In the genomic region with DNA sequence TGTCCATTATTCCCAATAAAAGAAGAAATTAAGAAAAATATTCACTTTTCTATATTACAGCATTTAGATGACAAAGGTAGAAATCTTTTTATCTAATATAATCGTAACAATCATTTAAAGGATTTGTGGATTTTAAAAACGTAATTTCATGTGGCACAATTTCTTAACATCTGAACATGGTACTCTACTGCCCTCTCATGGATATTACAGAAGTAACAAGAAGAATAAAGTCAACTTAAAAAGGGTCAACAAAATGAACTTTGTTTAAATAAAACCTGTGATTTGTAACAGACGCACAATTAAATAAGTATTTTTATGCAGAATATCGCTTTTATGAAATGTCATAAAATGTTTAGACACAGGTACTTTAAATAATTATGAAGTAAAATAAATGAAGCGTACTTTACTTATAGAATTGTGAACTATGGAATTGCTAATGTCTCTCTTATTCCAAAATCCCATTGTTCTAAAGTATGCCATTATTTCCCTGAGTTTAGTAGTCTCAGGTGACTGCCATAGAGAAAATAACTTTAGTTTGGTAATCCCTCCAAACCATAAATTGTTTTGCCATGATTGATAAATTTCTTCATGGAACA, we compare ENCODE assay signal across 8 cellular contexts.
A peak's percentile ranks its signal among the peaks of the same experiment; 100 is the strongest.
DNase-seq lines count a peak whose midpoint lies in the region; ATAC-seq and TF ChIP-seq lines count a peak whose summit lies in the region.

No MANE protein-coding gene starts in this region.

- H3K4me2 ChIP-seq in OCI-LY7 (ENCODE audit: low read length), result no peak overlapping the region

- H3K9me2 ChIP-seq in OCI-LY7 (ENCODE audit: insufficient read depth, low read length), result no peaks in the 10 kb centered on the region

- no peaks in the 10 kb centered on the region for H3K79me2 ChIP-seq in OCI-LY7 (ENCODE audit: insufficient read depth, low read depth, low read length)

- no peaks in the 10 kb centered on the region for H4K20me1 ChIP-seq in OCI-LY7 (ENCODE audit: insufficient read depth, low read length)

- DNase-seq in left ventricle myocardium inferior (no peak), left ventricle myocardium superior (no peak), OCI-LY7 (ENCODE audit: low spot score) (peak; percentile 38), esophagus squamous epithelium (lab: John Stamatoyannopoulos, UW) (no peak), sigmoid colon (no peak), mucosa of gallbladder (ENCODE audit: low spot score) (no peak)

- H3K4me1 ChIP-seq in left ventricle myocardium inferior (no peaks in the 10 kb centered on the region), OCI-LY7 (ENCODE audit: insufficient read depth, low read length, poor library complexity, severe bottlenecking) (no peaks in the 10 kb centered on the region), esophagus squamous epithelium (no peaks in the 10 kb centered on the region), sigmoid colon (no peaks in the 10 kb centered on the region)

- TF ChIP-seq POLR2A in esophagus squamous epithelium (IDR thresholded peaks at IDR 0.05) (no peak), sigmoid colon (IDR thresholded peaks at IDR 0.05) (no peak), GM18505 (IDR thresholded peaks at IDR 0.05; ENCODE audit: borderline replicate concordance, extremely low read depth, insufficient read depth, insufficient read length) (no peak)

- TF ChIP-seq CTCF in left ventricle myocardium inferior (IDR thresholded peaks at IDR 0.05; ENCODE audit: borderline replicate concordance) (peak; percentile 70), OCI-LY7 (conservative IDR thresholded peaks at IDR 0.05; ENCODE audit: low read length) (peak; percentile 88), esophagus squamous epithelium (IDR thresholded peaks at IDR 0.05) (peak in 5 of 6 experiments; percentile 37 to 62 (median 54)), sigmoid colon (IDR thresholded peaks at IDR 0.05) (peak; percentile 34 to 54 (median 36))

- H3K4me3 ChIP-seq in left ventricle myocardium inferior (no peak overlapping the region), OCI-LY7 (ENCODE audit: low read depth, low read length, poor library complexity, severe bottlenecking) (no peak overlapping the region), esophagus squamous epithelium (no peak overlapping the region), sigmoid colon (no peak overlapping the region)

- no TSS peak for BruUV-seq in OCI-LY7 (replicated peaks; lab: Mats Ljungman, UMichigan)

- H3K27ac ChIP-seq in left ventricle myocardium inferior (replicated peaks) (no peak overlapping the region), OCI-LY7 (ENCODE audit: low read depth, low read length, poor library complexity, severe bottlenecking) (no peak overlapping the region), esophagus squamous epithelium (no peak overlapping the region), sigmoid colon (no peak overlapping the region)

- no peak for TF ChIP-seq EP300 in sigmoid colon (IDR thresholded peaks at IDR 0.05)

- H3K36me3 ChIP-seq in left ventricle myocardium inferior (no peaks in the 10 kb centered on the region), OCI-LY7 (ENCODE audit: insufficient read depth, low read length) (no peaks in the 10 kb centered on the region), esophagus squamous epithelium (no peaks in the 10 kb centered on the region), sigmoid colon (no peaks in the 10 kb centered on the region)

- no peak for ATAC-seq in left ventricle myocardium superior
- no peak for ATAC-seq in GM18505 (IDR thresholded peaks at IDR 0.05; ENCODE audit: unreplicated experiment)
- no peak for ATAC-seq in GM21526 (IDR thresholded peaks at IDR 0.05; ENCODE audit: low FRiP score, unreplicated experiment)

- WGBS in esophagus squamous epithelium, 2 donors, result 19 to 25% methylated on average over 5 of the region's 5 CpGs
- 23 to 32% methylated on average over 5 of the region's 5 CpGs for WGBS in sigmoid colon, 2 donors

- no peak overlapping the region for H2AFZ ChIP-seq in OCI-LY7 (ENCODE audit: low read length)

- POLR2A ChIA-PET in OCI-LY7 (lab: Charles Lee), result interaction anchor here (1.4 kb wide), 1 partner anchor 46 kb away, joined by 4 read pairs; no protein-coding TSS in a partner anchor

- CTCF ChIA-PET in OCI-LY7 (lab: Charles Lee; ENCODE audit: unreplicated experiment), result no interaction called here

- no peaks in the 10 kb centered on the region for H3K9me3 ChIP-seq in left ventricle myocardium inferior (replicated peaks)
- H3K9me3 ChIP-seq in OCI-LY7 (ENCODE audit: low read length), result no peaks in the 10 kb centered on the region
- H3K9me3 ChIP-seq in esophagus squamous epithelium, result no peaks in the 10 kb centered on the region
- no peaks in the 10 kb centered on the region for H3K9me3 ChIP-seq in sigmoid colon

- intact Hi-C loops in left ventricle myocardium inferior (cut with micrococcal nuclease) (no loop called here), left ventricle myocardium superior (cut with micrococcal nuclease) (loop anchor here (10.0 kb wide), 1 partner anchor 363 kb away; a partner anchor contains a TSS), OCI-LY7 (cut with micrococcal nuclease; ENCODE audit: unreplicated experiment) (loop anchor here (5.0 kb wide), 2 partner anchors 1606 to 1776 kb away; no protein-coding TSS in a partner anchor), esophagus squamous epithelium (cut with DNase I) (no loop called here), sigmoid colon (cut with DNase I) (loop anchor here (10.0 kb wide), 1 partner anchor 1603 kb away; no protein-coding TSS in a partner anchor)

- H3K27me3 ChIP-seq in left ventricle myocardium inferior (ENCODE audit: low read depth) (no peaks in the 10 kb centered on the region), esophagus squamous epithelium (no peaks in the 10 kb centered on the region), sigmoid colon (no peaks in the 10 kb centered on the region)

Comparison
In these comparisons a context has a peak if more than half of its experiments do, and no peak if none do; other contexts are left out.
1. intact Hi-C loops: an anchor here in left ventricle myocardium superior (10.0 kb wide), OCI-LY7 (5.0 kb wide) and sigmoid colon (10.0 kb wide); none called in left ventricle myocardium inferior and esophagus squamous epithelium.
2. CTCF ChIP-seq: peak in every context shown above with its lines; median percentile 88 in OCI-LY7; 70 in left ventricle myocardium inferior; 54 in esophagus squamous epithelium; 36 in sigmoid colon.